8 cellular contexts compared by ENCODE assay signal in genomic region chr3:43691120-43692002, GRCh38. TPM values are rescaled to one million over a fixed set of nuclear protein-coding genes. Genes with fewer than 3 reads are reported as not detected.
DNase-seq lines count a peak whose midpoint lies in the region; ATAC-seq and TF ChIP-seq lines count a peak whose summit lies in the region.

No MANE protein-coding gene starts in this region.

- TF ChIP-seq POLR2A in esophagus squamous epithelium (IDR thresholded peaks at IDR 0.05), result no peak

- no peaks in the 10 kb centered on the region for H3K27me3 Mint-ChIP-seq in activated T-cell treated with anti-CD3 and anti-CD28 coated beads, Interleukin-2, amount 50 U/mL, for 4 hours (ENCODE audit: low read depth)
- no peaks in the 10 kb centered on the region for H3K27me3 Mint-ChIP-seq in naive B cell
- H3K27me3 Mint-ChIP-seq in stimulated activated naive CD8-positive, alpha-beta T cell treated with anti-CD3 and anti-CD28 coated beads, Interleukin-15, Interleukin-2, amounts not matched to agents 100 ng/mL and 50 ng/mL, for 24 hours, result peaks cover 3% of the 10 kb centered on the region

- no peaks in the 10 kb centered on the region for H3K36me3 ChIP-seq in esophagus squamous epithelium

- peak overlapping the region; percentile 92 to 99 (median 95) for H3K27ac ChIP-seq in esophagus squamous epithelium

- 2% methylated on average over 6 to 13 of the region's 72 CpGs for WGBS in esophagus squamous epithelium, 2 donors

- H3K4me3 ChIP-seq in esophagus squamous epithelium, result peak overlapping the region; percentile 71 to 99 (median 80)

- DNase-seq in activated CD8-positive, alpha-beta memory T cell treated with anti-CD3 and anti-CD28 coated beads for 48 hours (ENCODE audit: low read depth in 2 of 3, low spot score in 2 of 3), result peak; percentile 15 to 32 (median 22)
- DNase-seq in activated CD8-positive, alpha-beta memory T cell treated with anti-CD3 and anti-CD28 coated beads for 24 hours, result no peak
- DNase-seq in NCI-H69 (lab: John Stamatoyannopoulos, UW) (peak; percentile 86), esophagus squamous epithelium (lab: John Stamatoyannopoulos, UW) (no peak), naive B cell (peak; percentile 44)
- DNase-seq in activated T-cell treated with anti-CD3 and anti-CD28 coated beads, Interleukin-2, amount 50 U/mL, for 4 hours, result peak; percentile 25

- H3K36me3 Mint-ChIP-seq in activated T-cell treated with anti-CD3 and anti-CD28 coated beads, Interleukin-2, amount 50 U/mL, for 4 hours (ENCODE audit: insufficient read depth), result peaks cover 4% of the 10 kb centered on the region
- H3K36me3 Mint-ChIP-seq in naive B cell, result no peaks in the 10 kb centered on the region
- H3K36me3 Mint-ChIP-seq in stimulated activated naive CD8-positive, alpha-beta T cell treated with anti-CD3 and anti-CD28 coated beads, Interleukin-15, Interleukin-2, amounts not matched to agents 100 ng/mL and 50 ng/mL, for 24 hours (ENCODE audit: low read depth), result no peaks in the 10 kb centered on the region

- H3K4me3 Mint-ChIP-seq in activated T-cell treated with anti-CD3 and anti-CD28 coated beads, Interleukin-2, amount 50 U/mL, for 4 hours, result peak overlapping the region; percentile 88
- peak overlapping the region; percentile 80 to 94 (median 92) for H3K4me3 Mint-ChIP-seq in naive B cell
- peak overlapping the region; percentile 89 for H3K4me3 Mint-ChIP-seq in stimulated activated naive CD8-positive, alpha-beta T cell treated with anti-CD3 and anti-CD28 coated beads, Interleukin-15, Interleukin-2, amounts not matched to agents 100 ng/mL and 50 ng/mL, for 24 hours

- H3K27me3 ChIP-seq in esophagus squamous epithelium, result no peaks in the 10 kb centered on the region

- H3K9me3 Mint-ChIP-seq in activated T-cell treated with anti-CD3 and anti-CD28 coated beads, Interleukin-2, amount 50 U/mL, for 4 hours, result no peaks in the 10 kb centered on the region
- H3K9me3 Mint-ChIP-seq in naive B cell, result peaks cover 0 to 4% (median 0%) of the 10 kb centered on the region in 7 donors
- H3K9me3 Mint-ChIP-seq in stimulated activated naive CD8-positive, alpha-beta T cell treated with anti-CD3 and anti-CD28 coated beads, Interleukin-15, Interleukin-2, amounts not matched to agents 100 ng/mL and 50 ng/mL, for 24 hours, result no peaks in the 10 kb centered on the region

- peaks cover 0 to 65% (median 21%) of the 10 kb centered on the region in 3 donors for H3K4me1 ChIP-seq in esophagus squamous epithelium

- intact Hi-C loops in esophagus squamous epithelium (cut with DNase I), result no loop called here

- H3K9me3 ChIP-seq in esophagus squamous epithelium, result no peaks in the 10 kb centered on the region

- ATAC-seq in HG03025 (IDR thresholded peaks at IDR 0.05; ENCODE audit: low FRiP score, unreplicated experiment) (peak; percentile 41), naive B cell (ENCODE audit: low read depth in 2 of 2) (peak; percentile 19 to 20)
- ATAC-seq in activated T-cell treated with anti-CD3 and anti-CD28 coated beads, Interleukin-2, amount 50 U/mL, for 4 hours, result peak; percentile 36 to 44

- no peak for TF ChIP-seq CTCF in esophagus squamous epithelium (IDR thresholded peaks at IDR 0.05)

- H3K4me1 Mint-ChIP-seq in activated T-cell treated with anti-CD3 and anti-CD28 coated beads, Interleukin-2, amount 50 U/mL, for 4 hours (ENCODE audit: low read depth), result peaks cover 29% of the 10 kb centered on the region
- peaks cover 19 to 27% (median 25%) of the 10 kb centered on the region in 3 donors for H3K4me1 Mint-ChIP-seq in naive B cell
- H3K4me1 Mint-ChIP-seq in stimulated activated naive CD8-positive, alpha-beta T cell treated with anti-CD3 and anti-CD28 coated beads, Interleukin-15, Interleukin-2, amounts not matched to agents 100 ng/mL and 50 ng/mL, for 24 hours (ENCODE audit: low read depth), result peaks cover 37% of the 10 kb centered on the region

- H3K27ac Mint-ChIP-seq in naive B cell, result peak overlapping the region; percentile 17 to 99 (median 90)
- peak overlapping the region; percentile 82 for H3K27ac Mint-ChIP-seq in stimulated activated naive CD8-positive, alpha-beta T cell treated with anti-CD3 and anti-CD28 coated beads, Interleukin-15, Interleukin-2, amounts not matched to agents 100 ng/mL and 50 ng/mL, for 24 hours

RNA-seq across cellular contexts. Expression of gene ABHD5, which starts 0.6 kb away (rescaled TPM):
- total RNA-seq in activated T-cell treated with anti-CD3 and anti-CD28 coated beads, Interleukin-2, amount 50 U/mL, for 4 hours, result 10 to 100 TPM; 15.4 to 16.8 (median 16.2) TPM
- 10 to 100 TPM; 28.3 to 38.1 (median 36.0) TPM for total RNA-seq in esophagus squamous epithelium
- 10 to 100 TPM in 1 of 6 donors, 1 to 10 TPM in 5; 2.9 to 11.4 (median 5.8) TPM for polyA plus RNA-seq in naive B cell (ENCODE audit: low read depth in 6 of 6)

Comparison
In these comparisons a context has a peak if more than half of its experiments do, and no peak if none do; other contexts are left out.
1. DNase-seq: peak in activated CD8-positive, alpha-beta memory T cell treated with anti-CD3 and anti-CD28 coated beads for 48 hours (3 of 3), NCI-H69 (single experiment), activated T-cell treated with anti-CD3 and anti-CD28 coated beads, Interleukin-2, amount 50 U/mL, for 4 hours (single experiment) and naive B cell (single experiment); none in activated CD8-positive, alpha-beta memory T cell treated with anti-CD3 and anti-CD28 coated beads for 24 hours (single experiment) and esophagus squamous epithelium (single experiment).
2. Peak in every context shown above with its lines, with median percentiles within 50 percentile points of each other: ATAC-seq and H3K4me3 Mint-ChIP-seq.